16 cellular contexts compared by ENCODE assay signal in genomic region chr20:35133735-35134134, GRCh38. TPM values are rescaled to one million over a fixed set of nuclear protein-coding genes. Genes with fewer than 3 reads are reported as not detected.
DNase-seq lines count a peak whose midpoint lies in the region; ATAC-seq, FAIRE-seq and TF ChIP-seq lines count a peak whose summit lies in the region.
"Had no signal": no experiment of that assay in that cellular context is flagged by ENCODE, and none has a peak within 500 bp of the region (broad histone marks: within the 10 kb centered on the region; RNA-seq: fewer than 3 reads in every experiment).

No MANE protein-coding gene starts in this region.

- intact Hi-C loops in activated CD4-positive, alpha-beta memory T cell treated with anti-CD3 and anti-CD28 coated beads for 36 hours (cut with micrococcal nuclease): no loop called here
- intact Hi-C loops in left ventricle myocardium inferior (cut with micrococcal nuclease): no loop called here
- intact Hi-C loops in right cardiac atrium (cut with DNase I): no loop called here
- intact Hi-C loops in endothelial cell of umbilical vein (cut with micrococcal nuclease): no loop called here
- intact Hi-C loops in upper lobe of right lung (cut with DNase I): no loop called here

- H3K27ac ChIP-seq in left ventricle myocardium inferior (replicated peaks): peak overlapping the region; percentile 88
- H3K27ac ChIP-seq in right cardiac atrium (ENCODE audit: low read length): no peak overlapping the region
- H3K27ac ChIP-seq in endothelial cell of umbilical vein (ENCODE audit: insufficient read depth, low read depth, low read length): peak overlapping the region; percentile 97
- peak overlapping the region; percentile 81 for H3K27ac ChIP-seq in subcutaneous abdominal adipose tissue (ENCODE audit: low read depth, low read length)
- H3K27ac ChIP-seq in upper lobe of right lung: no peak overlapping the region

- dilution Hi-C loops in endothelial cell of umbilical vein (cut with MboI; ENCODE audit: extremely low pct_ligation_motif_present, low sequenced_read_pairs): no loop called here

- peaks cover 2% of the 10 kb centered on the region for H3K4me1 Mint-ChIP-seq in activated CD4-positive, alpha-beta memory T cell treated with anti-CD3 and anti-CD28 coated beads, Interleukin-2, amount 10 ng/mL, durations not matched to agents 7 days and 5 days
- H3K4me1 Mint-ChIP-seq in activated CD4-positive, alpha-beta memory T cell treated with anti-CD3 and anti-CD28 coated beads for 36 hours (ENCODE audit: low read depth): no peaks in the 10 kb centered on the region
- H3K4me1 Mint-ChIP-seq in type B pancreatic cell (ENCODE audit: unreplicated experiment): no peaks in the 10 kb centered on the region

- H3K4me2 ChIP-seq in endothelial cell of umbilical vein (ENCODE audit: insufficient read depth, low read length): no peak overlapping the region

- no peak for TF ChIP-seq CTCF in left ventricle myocardium inferior (IDR thresholded peaks at IDR 0.05; ENCODE audit: borderline replicate concordance)
- no peak for TF ChIP-seq CTCF in endothelial cell of umbilical vein (IDR thresholded peaks at IDR 0.05; ENCODE audit: extremely low read depth in 1 of 2, insufficient read depth in 1 of 2, low read depth in 1 of 2, low read length in 2 of 2)
- no peak for TF ChIP-seq CTCF in type B pancreatic cell (conservative IDR thresholded peaks at IDR 0.05)
- no peak for TF ChIP-seq CTCF in upper lobe of right lung (IDR thresholded peaks at IDR 0.05)

- H3K9ac ChIP-seq in endothelial cell of umbilical vein (replicated peaks; ENCODE audit: extremely low read depth, insufficient read depth, low read length) (no peak overlapping the region), subcutaneous abdominal adipose tissue (ENCODE audit: low read length in 5 of 5) (no peak overlapping the region)

- H3K9me1 ChIP-seq in endothelial cell of umbilical vein (replicated peaks; ENCODE audit: control insufficient read depth, extremely low read depth, insufficient read depth, low read length): no peaks in the 10 kb centered on the region

- no peak overlapping the region for H2AFZ ChIP-seq in endothelial cell of umbilical vein (ENCODE audit: low read depth, low read length)

- H3K4me1 ChIP-seq in left ventricle myocardium inferior (peaks cover 43% of the 10 kb centered on the region), right cardiac atrium (ENCODE audit: control insufficient read depth, insufficient read depth, low read length) (peaks cover 15% of the 10 kb centered on the region), endothelial cell of umbilical vein (ENCODE audit: control insufficient read depth, extremely low read depth, insufficient read depth, low read length) (peaks cover 49% of the 10 kb centered on the region), subcutaneous abdominal adipose tissue (ENCODE audit: control insufficient read depth in 5 of 5, insufficient read depth in 5 of 5, low read length in 5 of 5) (peaks cover 4 to 23% (median 18%) of the 10 kb centered on the region in 5 donors), upper lobe of right lung (peaks cover 6% of the 10 kb centered on the region)

- no peaks in the 10 kb centered on the region for H3K9me3 Mint-ChIP-seq in activated CD4-positive, alpha-beta memory T cell treated with anti-CD3 and anti-CD28 coated beads, Interleukin-2, amount 10 ng/mL, durations not matched to agents 7 days and 5 days
- no peaks in the 10 kb centered on the region for H3K9me3 Mint-ChIP-seq in activated CD4-positive, alpha-beta memory T cell treated with anti-CD3 and anti-CD28 coated beads for 36 hours
- no peaks in the 10 kb centered on the region for H3K9me3 Mint-ChIP-seq in type B pancreatic cell

- peaks cover 49% of the 10 kb centered on the region for H3K36me3 Mint-ChIP-seq in activated CD4-positive, alpha-beta memory T cell treated with anti-CD3 and anti-CD28 coated beads, Interleukin-2, amount 10 ng/mL, durations not matched to agents 7 days and 5 days (ENCODE audit: low read depth)
- H3K36me3 Mint-ChIP-seq in activated CD4-positive, alpha-beta memory T cell treated with anti-CD3 and anti-CD28 coated beads for 36 hours: peaks cover 29% of the 10 kb centered on the region
- H3K36me3 Mint-ChIP-seq in type B pancreatic cell: peaks cover 32% of the 10 kb centered on the region

- POLR2A ChIA-PET in activated CD4-positive, alpha-beta memory T cell treated with anti-CD3 and anti-CD28 coated beads, Interleukin-2, amount 10 ng/mL, durations not matched to agents 7 days and 5 days (lab: Charles Lee): interaction anchor here (1.9 kb wide), 1 partner anchor 13 kb away, joined by 9 read pairs; the partner anchor contains the start of gene EDEM2
- POLR2A ChIA-PET in activated CD4-positive, alpha-beta memory T cell treated with anti-CD3 and anti-CD28 coated beads for 36 hours (lab: Charles Lee): no interaction called here
- POLR2A ChIA-PET in endothelial cell of umbilical vein (lab: Charles Lee): no interaction called here

- DNase-seq in activated CD4-positive, alpha-beta memory T cell treated with anti-CD3 and anti-CD28 coated beads, Interleukin-2, amount 10 ng/mL, durations not matched to agents 7 days and 5 days: no peak
- no peak for DNase-seq in activated CD4-positive, alpha-beta memory T cell treated with anti-CD3 and anti-CD28 coated beads for 36 hours
- no peak for DNase-seq in left ventricle myocardium inferior
- DNase-seq in right cardiac atrium: no peak
- no peak for DNase-seq in endothelial cell of umbilical vein (ENCODE audit: low read depth, low spot score)
- DNase-seq in type B pancreatic cell (ENCODE audit: extremely low spot score, unreplicated experiment): no peak
- no peak for DNase-seq in upper lobe of right lung
- DNase-seq: 8988T, DMS53, H7, NCI-H1417, NCI-H1930, NCI-H2171 treated with DMSO at 0.1 percent for 48 hours, NCI-H510A treated with DMSO at 0.1 percent for 48 hours had no signal

- no peaks in the 10 kb centered on the region for H3K27me3 Mint-ChIP-seq in activated CD4-positive, alpha-beta memory T cell treated with anti-CD3 and anti-CD28 coated beads, Interleukin-2, amount 10 ng/mL, durations not matched to agents 7 days and 5 days
- no peaks in the 10 kb centered on the region for H3K27me3 Mint-ChIP-seq in activated CD4-positive, alpha-beta memory T cell treated with anti-CD3 and anti-CD28 coated beads for 36 hours
- H3K27me3 Mint-ChIP-seq in type B pancreatic cell: no peaks in the 10 kb centered on the region

- no peak overlapping the region for H3K4me3 Mint-ChIP-seq in activated CD4-positive, alpha-beta memory T cell treated with anti-CD3 and anti-CD28 coated beads, Interleukin-2, amount 10 ng/mL, durations not matched to agents 7 days and 5 days
- H3K4me3 Mint-ChIP-seq in activated CD4-positive, alpha-beta memory T cell treated with anti-CD3 and anti-CD28 coated beads for 36 hours: no peak overlapping the region
- no peak overlapping the region for H3K4me3 Mint-ChIP-seq in type B pancreatic cell

- H3K27me3 ChIP-seq in left ventricle myocardium inferior (ENCODE audit: low read depth) (no peaks in the 10 kb centered on the region), right cardiac atrium (ENCODE audit: control insufficient read depth, insufficient read depth) (no peaks in the 10 kb centered on the region), endothelial cell of umbilical vein (ENCODE audit: control insufficient read depth in 2 of 2, insufficient read depth in 2 of 2, low read length in 2 of 2) (no peaks in the 10 kb centered on the region), subcutaneous abdominal adipose tissue (ENCODE audit: control insufficient read depth in 5 of 5, insufficient read depth in 4 of 5, low read length in 5 of 5) (no peaks in the 10 kb centered on the region), upper lobe of right lung (no peaks in the 10 kb centered on the region)

- no peaks in the 10 kb centered on the region for H4K20me1 ChIP-seq in endothelial cell of umbilical vein (replicated peaks; ENCODE audit: control insufficient read depth, extremely low read depth, insufficient read depth, low read length)

- H3K27ac Mint-ChIP-seq in activated CD4-positive, alpha-beta memory T cell treated with anti-CD3 and anti-CD28 coated beads, Interleukin-2, amount 10 ng/mL, durations not matched to agents 7 days and 5 days: peak overlapping the region; percentile 16
- no peak overlapping the region for H3K27ac Mint-ChIP-seq in activated CD4-positive, alpha-beta memory T cell treated with anti-CD3 and anti-CD28 coated beads for 36 hours
- no peak overlapping the region for H3K27ac Mint-ChIP-seq in type B pancreatic cell

- H3K4me3 ChIP-seq in left ventricle myocardium inferior (no peak overlapping the region), right cardiac atrium (ENCODE audit: low read length) (no peak overlapping the region), endothelial cell of umbilical vein (replicated peaks in 1 of 3; ENCODE audit: insufficient read depth in 1 of 3, low read depth in 1 of 3, low read length in 3 of 3) (no peak overlapping the region), subcutaneous abdominal adipose tissue (ENCODE audit: low read depth in 1 of 5, low read length in 5 of 5) (no peak overlapping the region), upper lobe of right lung (no peak overlapping the region)

- ATAC-seq in right cardiac atrium: no peak
- no peak for ATAC-seq in upper lobe of right lung

- BruUV-seq in endothelial cell of umbilical vein (replicated peaks; lab: Mats Ljungman, UMichigan): no TSS peak

- no peaks in the 10 kb centered on the region for H3K79me2 ChIP-seq in endothelial cell of umbilical vein (ENCODE audit: control insufficient read depth, insufficient read depth, low read length)

- TF ChIP-seq POLR2A in endothelial cell of umbilical vein (IDR thresholded peaks at IDR 0.05; ENCODE audit: low read depth, low read length): no peak

- FAIRE-seq in endothelial cell of umbilical vein (lab: Jason Lieb, UNC): no peak
- FAIRE-seq: RCC 7860 had no signal

- H3K36me3 ChIP-seq in left ventricle myocardium inferior (peaks cover 70% of the 10 kb centered on the region), endothelial cell of umbilical vein (ENCODE audit: control insufficient read depth in 2 of 2, extremely low read depth in 1 of 2, insufficient read depth in 2 of 2, low read length in 2 of 2) (peaks cover 9 to 16% of the 10 kb centered on the region in 2 experiments), subcutaneous abdominal adipose tissue (ENCODE audit: control insufficient read depth in 5 of 5, insufficient read depth in 5 of 5, low read length in 5 of 5) (peaks cover 13 to 73% (median 50%) of the 10 kb centered on the region in 5 donors), upper lobe of right lung (peaks cover 96% of the 10 kb centered on the region)

- CTCF ChIA-PET in activated CD4-positive, alpha-beta memory T cell treated with anti-CD3 and anti-CD28 coated beads, Interleukin-2, amount 10 ng/mL, durations not matched to agents 7 days and 5 days (lab: Charles Lee): interaction anchor here (0.9 to 1.6 kb wide), 2 partner anchors 37 to 298 kb away, joined by 4 to 5 read pairs; no protein-coding TSS in a partner anchor
- CTCF ChIA-PET in activated CD4-positive, alpha-beta memory T cell treated with anti-CD3 and anti-CD28 coated beads for 36 hours (lab: Charles Lee): interaction anchor here (1.0 kb wide), 1 partner anchor 11 kb away, joined by 3 read pairs; no protein-coding TSS in a partner anchor
- CTCF ChIA-PET in endothelial cell of umbilical vein (lab: Charles Lee): interaction anchor here (1.0 to 4.8 kb wide), 4 partner anchors 11 to 74 kb away, joined by 4 to 59 read pairs (median 4); no protein-coding TSS in a partner anchor

- H3K9me3 ChIP-seq in left ventricle myocardium inferior (replicated peaks): no peaks in the 10 kb centered on the region
- H3K9me3 ChIP-seq in right cardiac atrium (ENCODE audit: control insufficient read depth, low read length): no peaks in the 10 kb centered on the region
- H3K9me3 ChIP-seq in endothelial cell of umbilical vein (replicated peaks; ENCODE audit: control insufficient read depth, insufficient read depth, low read length): no peaks in the 10 kb centered on the region
- H3K9me3 ChIP-seq in subcutaneous abdominal adipose tissue (ENCODE audit: control insufficient read depth in 5 of 5, low read length in 5 of 5): no peaks in the 10 kb centered on the region
- no peaks in the 10 kb centered on the region for H3K9me3 ChIP-seq in upper lobe of right lung

- WGBS in right cardiac atrium: 85% methylated on average over 5 of the region's 5 CpGs

RNA-seq across cellular contexts. Expression of gene EDEM2, which starts 13.4 kb away (rescaled TPM):
- total RNA-seq in activated CD4-positive, alpha-beta memory T cell treated with anti-CD3 and anti-CD28 coated beads, Interleukin-2, amount 10 ng/mL, durations not matched to agents 7 days and 5 days: 10 to 100 TPM; 29.7 to 30.5 TPM
- 10 to 100 TPM; 17.3 to 19.9 TPM for total RNA-seq in activated CD4-positive, alpha-beta memory T cell treated with anti-CD3 and anti-CD28 coated beads for 36 hours
- 10.4 TPM for total RNA-seq in left ventricle myocardium inferior
- 10 to 100 TPM; 15.1 to 25.9 (median 15.4) TPM for total RNA-seq in right cardiac atrium
- polyA plus RNA-seq in right cardiac atrium: 11.8 TPM
- 37.5 and 39.5 TPM in 2 replicates for total RNA-seq in endothelial cell of umbilical vein
- polyA plus RNA-seq in endothelial cell of umbilical vein: 29.1 and 30.1 TPM in 2 replicates
- 33.9 and 35.0 TPM in 2 replicates for polyA plus RNA-seq in endothelial cell of umbilical vein (2011; cell fraction: cytosol; rRNA removed)
- 23.0 and 25.4 TPM in 2 replicates for polyA plus RNA-seq in endothelial cell of umbilical vein (2011; cell fraction: nucleus; rRNA removed)
- polyA plus RNA-seq in endothelial cell of umbilical vein (2012): 46.6 and 49.7 TPM in 2 replicates
- 22.1 and 23.2 TPM in 2 replicates for polyA minus RNA-seq in endothelial cell of umbilical vein
- 12.5 TPM for polyA minus RNA-seq in endothelial cell of umbilical vein (2011; cell fraction: cytosol; rRNA and poly(A)+ RNA removed)
- 5.7 and 5.9 TPM in 2 replicates for polyA minus RNA-seq in endothelial cell of umbilical vein (2011; cell fraction: nucleus; rRNA and poly(A)+ RNA removed)
- 27.3 and 33.1 TPM in 2 replicates for total RNA-seq in type B pancreatic cell (ENCODE audit: low replicate concordance)
- 39.2 TPM for total RNA-seq in upper lobe of right lung

RNA-seq across cellular contexts. Expression of gene PROCR, which starts 38.1 kb away (rescaled TPM):
- total RNA-seq in activated CD4-positive, alpha-beta memory T cell treated with anti-CD3 and anti-CD28 coated beads, Interleukin-2, amount 10 ng/mL, durations not matched to agents 7 days and 5 days: under 1 TPM; 0.88 to 0.95 TPM
- 1 to 10 TPM; 1.0 to 1.1 TPM for total RNA-seq in activated CD4-positive, alpha-beta memory T cell treated with anti-CD3 and anti-CD28 coated beads for 36 hours
- 9.8 TPM for total RNA-seq in left ventricle myocardium inferior
- 10 to 100 TPM; 12.9 to 43.7 (median 22.4) TPM for total RNA-seq in right cardiac atrium
- polyA plus RNA-seq in right cardiac atrium: 28.0 TPM
- total RNA-seq in endothelial cell of umbilical vein: 228 and 251 TPM in 2 replicates
- polyA plus RNA-seq in endothelial cell of umbilical vein: 376 and 414 TPM in 2 replicates
- polyA plus RNA-seq in endothelial cell of umbilical vein (2011; cell fraction: cytosol; rRNA removed): 280 and 408 TPM in 2 replicates
- polyA plus RNA-seq in endothelial cell of umbilical vein (2011; cell fraction: nucleus; rRNA removed): 149 and 172 TPM in 2 replicates
- polyA plus RNA-seq in endothelial cell of umbilical vein (2012): 386 and 422 TPM in 2 replicates
- 229 and 241 TPM in 2 replicates for polyA minus RNA-seq in endothelial cell of umbilical vein
- 18.9 TPM for polyA minus RNA-seq in endothelial cell of umbilical vein (2011; cell fraction: cytosol; rRNA and poly(A)+ RNA removed)
- 92.7 and 104 TPM in 2 replicates for polyA minus RNA-seq in endothelial cell of umbilical vein (2011; cell fraction: nucleus; rRNA and poly(A)+ RNA removed)
- total RNA-seq in type B pancreatic cell (ENCODE audit: low replicate concordance): 0.76 and 5.8 TPM in 2 replicates
- 20.4 TPM for total RNA-seq in upper lobe of right lung

RNA-seq across cellular contexts. Expression of gene TRPC4AP, which starts 41.1 kb away (rescaled TPM):
- 10 to 100 TPM; 63.5 to 65.7 TPM for total RNA-seq in activated CD4-positive, alpha-beta memory T cell treated with anti-CD3 and anti-CD28 coated beads, Interleukin-2, amount 10 ng/mL, durations not matched to agents 7 days and 5 days
- total RNA-seq in activated CD4-positive, alpha-beta memory T cell treated with anti-CD3 and anti-CD28 coated beads for 36 hours: 10 to 100 TPM; 45.8 to 48.3 TPM
- total RNA-seq in left ventricle myocardium inferior (30.7 TPM), right cardiac atrium (10 to 100 TPM; 34.3 to 44.6 (median 36.6) TPM), endothelial cell of umbilical vein (88.3 and 89.0 TPM in 2 replicates), type B pancreatic cell (ENCODE audit: low replicate concordance) (102 TPM in 2 replicates), upper lobe of right lung (67.6 TPM)
- polyA plus RNA-seq in right cardiac atrium (29.1 TPM), endothelial cell of umbilical vein (103 and 104 TPM in 2 replicates)
- 85.0 and 88.2 TPM in 2 replicates for polyA plus RNA-seq in endothelial cell of umbilical vein (2011; cell fraction: cytosol; rRNA removed)
- polyA plus RNA-seq in endothelial cell of umbilical vein (2011; cell fraction: nucleus; rRNA removed): 171 and 185 TPM in 2 replicates
- polyA plus RNA-seq in endothelial cell of umbilical vein (2012): 88.8 and 90.4 TPM in 2 replicates
- polyA minus RNA-seq in endothelial cell of umbilical vein: 120 and 131 TPM in 2 replicates
- polyA minus RNA-seq in endothelial cell of umbilical vein (2011; cell fraction: cytosol; rRNA and poly(A)+ RNA removed): 43.6 TPM
- polyA minus RNA-seq in endothelial cell of umbilical vein (2011; cell fraction: nucleus; rRNA and poly(A)+ RNA removed): 51.8 and 70.5 TPM in 2 replicates

Comparison
In these comparisons a context has a peak if more than half of its experiments do, and no peak if none do; other contexts are left out.
1. H3K27ac ChIP-seq: peak in left ventricle myocardium inferior (single experiment), endothelial cell of umbilical vein (single experiment) and subcutaneous abdominal adipose tissue (single experiment); none in right cardiac atrium (single experiment) and upper lobe of right lung (single experiment).